In genomic region chr1:12469493-12469892, GRCh38 we compare ENCODE assay signal across 1 cellular context.
A peak's percentile ranks its signal among the peaks of the same experiment; 100 is the strongest.
TF ChIP-seq lines count a peak whose summit lies in the region.

No MANE protein-coding gene starts in this region.

TF ChIP-seq in K562, 482 proteins besides CTCF, POLR2A, EP300 and RAD21 (continued from another document):
- TF ChIP-seq ZNF592 (IDR thresholded peaks at IDR 0.05) (peak; percentile 32; the same call in 1 of the 2 replicates), CHAMP1 (IDR thresholded peaks at IDR 0.05) (0 out of 2 replicates have a peak, but pooled peaks have one; percentile 25), RAD51 (IDR thresholded peaks at IDR 0.05; ENCODE audit: borderline replicate concordance, low read depth) (no peak), ZNF507 (tag; conservative IDR thresholded peaks at IDR 0.05) (0 out of 2 replicates have a peak, but pooled peaks have one; percentile 3), MEIS2 (IDR thresholded peaks at IDR 0.05; ENCODE audit: partially characterized antibody) (peak; percentile 59), PKNOX1 (IDR thresholded peaks at IDR 0.05) (peak; percentile 19; the same call in 1 of the 2 replicates), NFIX (CRISPR knock-in tag; IDR thresholded peaks at IDR 0.05; ENCODE audit: low read depth) (peak; percentile 91), HMBOX1 (IDR thresholded peaks at IDR 0.05) (peak; percentile 54)
TF ChIP-seq in K562: peak in this region for 10.
